In the genomic region with DNA sequence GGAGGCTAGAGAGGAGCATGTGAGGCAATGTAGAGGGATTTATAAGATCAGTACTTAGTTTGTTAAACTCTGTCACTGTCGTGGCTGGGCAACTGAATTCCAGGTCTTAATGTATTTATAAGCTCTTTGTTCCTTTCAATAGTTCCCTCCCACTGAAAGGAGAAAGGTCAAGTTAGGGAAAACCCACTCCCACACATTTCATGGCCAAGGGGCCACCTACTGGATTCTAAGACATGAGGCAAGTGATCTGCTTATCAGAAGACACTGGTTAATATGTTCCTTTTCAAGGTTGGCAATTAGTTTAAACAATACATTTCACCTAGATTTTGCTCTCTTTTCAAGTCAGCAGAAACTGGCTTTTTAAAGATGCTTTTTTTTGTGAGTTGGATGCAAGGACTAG, we compare ENCODE assay signal across 22 cellular contexts. TPM values are rescaled to one million over a fixed set of nuclear protein-coding genes. Genes with fewer than 3 reads are reported as not detected.
DNase-seq lines count a peak whose midpoint lies in the region; ATAC-seq and TF ChIP-seq lines count a peak whose summit lies in the region.
"Had no signal": no experiment of that assay in that cellular context is flagged by ENCODE, and none has a peak within 500 bp of the region (broad histone marks: within the 10 kb centered on the region; RNA-seq: fewer than 3 reads in every experiment).

No MANE protein-coding gene starts in this region.

- intact Hi-C loops in body of pancreas (cut with DNase I): no loop called here

- H4K20me1 ChIP-seq in osteoblast (ENCODE audit: insufficient read depth, low read length): no peaks in the 10 kb centered on the region

- no peaks in the 10 kb centered on the region for H3K9me3 ChIP-seq in body of pancreas
- H3K9me3 ChIP-seq in osteoblast (ENCODE audit: low read depth, low read length): peaks cover 7% of the 10 kb centered on the region
- H3K9me3 ChIP-seq: A549 had no signal

- no peak overlapping the region for H3K4me2 ChIP-seq in osteoblast (ENCODE audit: insufficient read depth, low read length)
- H3K4me2 ChIP-seq: A549 had no signal

- peaks cover 12% of the 10 kb centered on the region for H3K4me1 ChIP-seq in body of pancreas
- H3K4me1 ChIP-seq in osteoblast (ENCODE audit: insufficient read depth, low read length): no peaks in the 10 kb centered on the region
- H3K4me1 ChIP-seq: A549 had no signal

- ATAC-seq in body of pancreas: peak; percentile 75
- ATAC-seq: A549, GM12878 had no signal

- H3K4me3 Mint-ChIP-seq in neural crest cell: no peak overlapping the region
- H3K4me3 Mint-ChIP-seq: CD14-positive monocyte; CD4-positive, alpha-beta memory T cell had no signal

- peaks cover 12% of the 10 kb centered on the region for H3K4me1 Mint-ChIP-seq in neural crest cell
- H3K4me1 Mint-ChIP-seq: CD14-positive monocyte; CD4-positive, alpha-beta memory T cell had no signal

- no peaks in the 10 kb centered on the region for H3K79me2 ChIP-seq in osteoblast (ENCODE audit: insufficient read depth, low read length)

- DNase-seq in NCI-H82 (lab: John Stamatoyannopoulos, UW) (peak; percentile 31), NCI-H82 treated with DMSO at 0.1 percent for 48 hours (lab: John Stamatoyannopoulos, UW; ENCODE audit: unreplicated experiment) (no peak), body of pancreas (no peak), neural crest cell (ENCODE audit: low read depth, low spot score) (no peak), COLO668 (lab: John Stamatoyannopoulos, UW; ENCODE audit: unreplicated experiment) (no peak), osteoblast (ENCODE audit: insufficient read length, low spot score, missing footprints) (no peak)
- DNase-seq in activated T-cell treated with anti-CD3 and anti-CD28 coated beads, Interleukin-2, amount 50 U/mL, for 48 hours: no peak
- DNase-seq: AML-193; CD4-positive, alpha-beta memory T cell; DMS 273 treated with DMSO at 0.1 percent for 48 hours; DMS53; DND-41; EL; GM23248 had no signal

- no peak overlapping the region for H2AFZ ChIP-seq in osteoblast (ENCODE audit: low read length)
- H2AFZ ChIP-seq: GM23248 had no signal

- H3K36me3 ChIP-seq in body of pancreas (replicated peaks in 1 of 2; ENCODE audit: insufficient read depth in 1 of 2, low read depth in 2 of 2) (no peaks in the 10 kb centered on the region), osteoblast (ENCODE audit: insufficient read depth, low read length) (no peaks in the 10 kb centered on the region)
- H3K36me3 ChIP-seq: HAP-1 had no signal

- no peaks in the 10 kb centered on the region for H3K27me3 ChIP-seq in body of pancreas
- peaks cover 31% of the 10 kb centered on the region for H3K27me3 ChIP-seq in osteoblast (ENCODE audit: insufficient read depth, low read length)

- H3K27ac ChIP-seq in body of pancreas (no peak overlapping the region), osteoblast (ENCODE audit: low read depth, low read length) (no peak overlapping the region)
- H3K27ac ChIP-seq: 22Rv1, A549, GM23248 had no signal

- TF ChIP-seq CTCF in body of pancreas (IDR thresholded peaks at IDR 0.05): peak in 1 of 7 experiments; percentile 11
- TF ChIP-seq CTCF in neural crest cell (conservative IDR thresholded peaks at IDR 0.05): no peak
- no peak for TF ChIP-seq CTCF in osteoblast (IDR thresholded peaks at IDR 0.05; ENCODE audit: extremely low read depth, low read depth, low read length)

- peaks cover 13% of the 10 kb centered on the region for H3K9me3 Mint-ChIP-seq in neural crest cell

- peak overlapping the region; percentile 53 for H3K27ac Mint-ChIP-seq in neural crest cell (ENCODE audit: unreplicated experiment)
- H3K27ac Mint-ChIP-seq: CD14-positive monocyte; CD4-positive, alpha-beta memory T cell had no signal

- peaks cover 4% of the 10 kb centered on the region for H3K27me3 Mint-ChIP-seq in neural crest cell (ENCODE audit: low read depth)

- 22 to 25% methylated on average over 1 of the region's 1 CpG for WGBS in body of pancreas, 2 donors

- H3K36me3 Mint-ChIP-seq in neural crest cell (ENCODE audit: low read depth): peaks cover 3% of the 10 kb centered on the region
- H3K36me3 Mint-ChIP-seq: CD14-positive monocyte; CD4-positive, alpha-beta memory T cell had no signal

- TF ChIP-seq POLR2A in body of pancreas (IDR thresholded peaks at IDR 0.05): no peak

- H3K4me3 ChIP-seq in body of pancreas (no peak overlapping the region), osteoblast (ENCODE audit: insufficient read depth, low read length) (no peak overlapping the region)
- H3K4me3 ChIP-seq: A549, GM12878, GM23248, HAP-1 had no signal

RNA-seq across cellular contexts. Expression of gene GSTA5, which starts 5.4 kb away (rescaled TPM):
- total RNA-seq in body of pancreas (not detected), neural crest cell (not detected in 2 replicates), osteoblast (not detected in 2 replicates)
- total RNA-seq: CD4-positive, alpha-beta memory T cell; G401; GM12878; GM23248; H4; HT-29 had no signal

RNA-seq across cellular contexts. Expression of gene GSTA1, which starts 42.4 kb away (rescaled TPM):
- 10 to 100 TPM; 33.2 to 54.1 TPM for total RNA-seq in body of pancreas
- total RNA-seq in neural crest cell: not detected in 2 replicates
- total RNA-seq in osteoblast: not detected in 2 replicates
- total RNA-seq: CD4-positive, alpha-beta memory T cell; G401; H4; HT-29 had no signal

Comparison
In these comparisons a context has a peak if more than half of its experiments do, and no peak if none do; other contexts are left out.
1. RNA of gene GSTA1, which starts 42.4 kb away (total RNA-seq): 33.2 to 54.1 TPM in body of pancreas; not detected in neural crest cell and not detected in osteoblast; every median in the first group is over 10 times any median in the second.